8 cellular contexts compared by ENCODE assay signal in the genomic region with DNA sequence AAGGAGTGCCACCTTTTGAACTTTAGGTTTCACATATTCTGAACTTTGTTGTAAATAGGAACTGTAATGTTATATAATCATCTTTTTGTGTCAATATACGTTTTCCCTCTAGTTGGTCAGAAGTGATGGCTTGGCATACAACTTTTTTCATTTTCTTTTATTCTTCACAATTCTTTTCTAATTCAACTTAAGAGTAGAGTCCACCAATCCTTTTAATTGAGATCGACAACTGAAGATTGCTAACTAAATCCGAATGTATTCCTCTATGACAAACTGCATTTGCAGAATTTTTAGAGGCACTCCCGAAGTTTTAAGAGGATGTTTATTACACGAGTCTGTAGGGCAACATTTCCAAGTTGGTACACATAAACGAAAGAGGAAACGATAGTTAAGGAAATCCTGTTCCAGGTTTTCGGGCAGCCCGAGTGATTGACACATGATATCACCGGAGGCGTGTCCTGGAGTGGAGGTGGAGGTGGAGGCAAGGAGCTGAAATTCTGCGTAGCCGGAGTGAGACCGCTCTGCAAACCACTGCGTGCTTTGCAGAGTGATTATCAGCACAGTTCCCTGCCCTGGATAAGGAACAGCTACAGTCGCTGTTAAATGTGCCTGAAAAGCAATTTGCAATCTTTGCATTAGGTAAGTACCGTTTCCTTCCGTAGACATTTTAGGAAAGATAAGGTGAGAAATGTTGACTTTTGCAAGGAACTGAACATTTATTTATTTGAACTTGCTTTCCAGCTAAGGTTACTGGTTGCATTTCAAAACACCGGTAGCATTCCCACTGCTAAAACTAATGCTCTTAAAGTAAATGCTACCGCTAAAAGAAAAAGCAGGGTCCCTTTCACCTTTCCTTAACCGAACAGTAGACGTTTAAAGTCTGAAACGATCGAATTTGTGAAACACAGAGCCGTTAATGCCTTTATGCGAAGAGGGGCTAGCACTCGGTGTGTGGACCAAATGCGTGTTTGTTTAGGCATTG. TPM values are rescaled to one million over a fixed set of nuclear protein-coding genes. Genes with fewer than 3 reads are reported as not detected.
DNase-seq lines count a peak whose midpoint lies in the region; ATAC-seq, FAIRE-seq and TF ChIP-seq lines count a peak whose summit lies in the region.

A gene with protein sequence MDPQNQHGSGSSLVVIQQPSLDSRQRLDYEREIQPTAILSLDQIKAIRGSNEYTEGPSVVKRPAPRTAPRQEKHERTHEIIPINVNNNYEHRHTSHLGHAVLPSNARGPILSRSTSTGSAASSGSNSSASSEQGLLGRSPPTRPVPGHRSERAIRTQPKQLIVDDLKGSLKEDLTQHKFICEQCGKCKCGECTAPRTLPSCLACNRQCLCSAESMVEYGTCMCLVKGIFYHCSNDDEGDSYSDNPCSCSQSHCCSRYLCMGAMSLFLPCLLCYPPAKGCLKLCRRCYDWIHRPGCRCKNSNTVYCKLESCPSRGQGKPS (plus strand): TSS at position 502 of the 982 bp plus-strand sequence. CDS start 4,797 bp downstream, outside the sequence.

- peak within 1 kb of the TSS; percentile 73 for H2AFZ ChIP-seq in PC-9

- H3K4me3 ChIP-seq in Jurkat, Clone E6-1 (ENCODE audit: low read length), result peak within 1 kb of the TSS; percentile 81
- peak within 1 kb of the TSS; percentile 86 for H3K4me3 ChIP-seq in PC-9
- H3K4me3 ChIP-seq in esophagus (ENCODE audit: low read depth in 1 of 2, low read length in 2 of 2), result peak within 1 kb of the TSS; percentile 84 to 85

- TF ChIP-seq CTCF in D721Med (IDR thresholded peaks at IDR 0.05; ENCODE audit: insufficient read depth, missing control alignments) (no peak), PC-9 (conservative IDR thresholded peaks at IDR 0.05) (no peak)

- H3K79me2 ChIP-seq in PC-9 (ENCODE audit: low read depth), result peaks cover 45% of the 10 kb centered on the region

- H3K27ac ChIP-seq in PC-9 (peak within 1 kb of the TSS; percentile 83), esophagus (ENCODE audit: low read depth in 2 of 2, low read length in 1 of 2) (peak within 1 kb of the TSS; percentile 93 to 95)

- 1% methylated on average over 28 of the region's 28 CpGs for WGBS in esophagus, 2 donors

- POLR2A ChIA-PET in PC-9 (lab: Charles Lee; ENCODE audit: unreplicated experiment), result interaction anchor here (0.8 kb wide), 1 partner anchor 9 kb away, joined by 5 read pairs; no protein-coding TSS in a partner anchor

- no peaks in the 10 kb centered on the region for H3K9me3 ChIP-seq in PC-9 (ENCODE audit: insufficient read depth, low read depth)
- no peaks in the 10 kb centered on the region for H3K9me3 ChIP-seq in esophagus (ENCODE audit: control insufficient read depth in 2 of 2, insufficient read depth in 1 of 2, low read depth in 1 of 2, low read length in 1 of 2)

- DNase-seq in D721Med (ENCODE audit: insufficient read length, low spot score) (peak; percentile 14), PC-9 (peak; percentile 83 to 92), mucosa of gallbladder (ENCODE audit: low spot score) (peak; percentile 94)
- DNase-seq in Jurkat, Clone E6-1 (ENCODE audit: low read depth, low spot score), result peak; percentile 92
- DNase-seq in activated T-cell treated with anti-CD3 and anti-CD28 coated beads, Interleukin-2, amount 50 U/mL, for 1 hour, result peak; percentile 65
- peak; percentile 30 to 49 for DNase-seq in stimulated activated CD8-positive, alpha-beta memory T cell treated with anti-CD3 and anti-CD28 coated beads, Interleukin-7, amount 100 ng/mL, for 1 hour (ENCODE audit: low read depth in 2 of 2)

- H3K4me2 ChIP-seq in PC-9, result peak within 1 kb of the TSS; percentile 91

- H4K20me1 ChIP-seq in PC-9 (ENCODE audit: insufficient read depth), result no peaks in the 10 kb centered on the region

- FAIRE-seq in D721Med (lab: Jason Lieb, UNC), result peak; percentile 44

- H3K36me3 ChIP-seq in PC-9 (ENCODE audit: low read depth) (peaks cover 6% of the 10 kb centered on the region; the same call in 1 of the 2 replicates), esophagus (ENCODE audit: control insufficient read depth in 2 of 2, insufficient read depth in 2 of 2, low read length in 1 of 2) (peaks cover 0 to under 1% of the 10 kb centered on the region in 2 donors)

- intact Hi-C loops in PC-9 (cut with micrococcal nuclease; ENCODE audit: unreplicated experiment), result loop anchor here (1.0 to 5.0 kb wide), 3 partner anchors 192 to 716 kb away; no protein-coding TSS in a partner anchor

- BruUV-seq in PC-9 (replicated peaks; lab: Mats Ljungman, UMichigan), result no TSS peak

- H3K27me3 ChIP-seq in PC-9 (ENCODE audit: insufficient read depth, low read depth) (no peaks in the 10 kb centered on the region), esophagus (ENCODE audit: control insufficient read depth in 1 of 2, insufficient read depth in 2 of 2, low read length in 2 of 2) (no peaks in the 10 kb centered on the region)

- H3K4me1 ChIP-seq in PC-9 (replicated peaks; ENCODE audit: insufficient read depth) (peaks cover 17% of the 10 kb centered on the region), esophagus (ENCODE audit: control insufficient read depth in 2 of 2, insufficient read depth in 2 of 2, low read length in 1 of 2) (no peaks in the 10 kb centered on the region)

- peak; percentile 46 for ATAC-seq in GM21619 (IDR thresholded peaks at IDR 0.05; ENCODE audit: unreplicated experiment)

- H3K9me2 ChIP-seq in PC-9 (ENCODE audit: insufficient read depth), result no peaks in the 10 kb centered on the region

- H3F3A ChIP-seq in PC-9 (ENCODE audit: insufficient read depth, low read depth), result peaks cover 24% of the 10 kb centered on the region

- CTCF ChIA-PET in PC-9 (lab: Charles Lee), result interaction anchor here (0.6 to 0.7 kb wide), 2 partner anchors 156 to 265 kb away, joined by 8 read pairs; no protein-coding TSS in a partner anchor

RNA-seq across cellular contexts. Expression of the gene that starts here (rescaled TPM):
- 2.9 TPM for polyA plus RNA-seq in Jurkat, Clone E6-1 (2012; ENCODE audit: insufficient read depth, insufficient read length)
- total RNA-seq in PC-9 (2021) (13.1 and 18.3 TPM in 2 replicates), mucosa of gallbladder (93.2 TPM)
- polyA plus RNA-seq in esophagus, result 10 to 100 TPM in 1 of 2 donors, 1 to 10 TPM in 1; 9.9 to 12.4 TPM

Comparison
In these comparisons a context has a peak if more than half of its experiments do, and no peak if none do; other contexts are left out.
1. Peak in every context shown above with its lines: DNase-seq, ATAC-seq, H3K4me3 ChIP-seq and H3K27ac ChIP-seq.
2. DNase-seq: peak in every context shown above with its lines; median percentile 94 in mucosa of gallbladder; 92 in Jurkat, Clone E6-1; 88 in PC-9; 65 in activated T-cell treated with anti-CD3 and anti-CD28 coated beads, Interleukin-2, amount 50 U/mL, for 1 hour; 40 in stimulated activated CD8-positive, alpha-beta memory T cell treated with anti-CD3 and anti-CD28 coated beads, Interleukin-7, amount 100 ng/mL, for 1 hour; 14 in D721Med.